Comparison of ENCODE assay signal across 18 cellular contexts in the genomic region with DNA sequence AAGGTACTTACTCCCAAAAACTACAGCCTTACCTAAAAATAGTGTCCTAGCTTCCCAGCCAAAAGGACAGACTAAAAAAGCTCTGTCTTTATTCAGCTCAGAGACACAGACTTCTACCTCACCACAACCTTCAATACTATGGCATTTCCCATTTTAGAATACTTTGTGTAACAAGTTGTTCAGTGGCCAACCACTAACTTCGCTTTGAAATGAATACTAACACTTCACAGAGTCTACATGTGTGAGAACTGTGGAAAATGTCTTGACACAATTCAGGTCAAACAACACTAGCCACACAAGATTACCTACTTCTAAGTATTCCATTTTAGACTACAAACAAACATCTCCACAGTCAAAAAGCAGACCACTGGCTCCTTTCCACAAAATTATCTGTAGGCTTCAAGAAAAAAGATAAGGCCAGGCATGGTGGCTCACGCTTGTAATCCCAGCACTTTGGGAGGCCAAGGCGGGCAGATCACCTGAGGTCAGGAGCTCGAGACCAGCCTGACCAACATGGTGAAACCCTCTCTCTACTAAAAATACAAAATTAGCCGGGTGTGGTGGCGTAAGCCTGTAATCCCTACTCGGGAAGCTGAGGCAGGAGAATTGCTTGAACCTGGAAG. TPM values are rescaled to one million over a fixed set of nuclear protein-coding genes. Genes with fewer than 3 reads are reported as not detected.
DNase-seq lines count a peak whose midpoint lies in the region; ATAC-seq, FAIRE-seq and TF ChIP-seq lines count a peak whose summit lies in the region.
"Had no signal": no experiment of that assay in that cellular context is flagged by ENCODE, and none has a peak within 500 bp of the region (broad histone marks: within the 10 kb centered on the region; RNA-seq: fewer than 3 reads in every experiment).

No MANE protein-coding gene starts in this region.

- intact Hi-C loops in CD4-positive, alpha-beta T cell (cut with DNase I, micrococcal nuclease): no loop called here

- peaks cover 51% of the 10 kb centered on the region for H3K36me3 ChIP-seq in BLaER1

- H3K4me1 ChIP-seq in BLaER1: peaks cover 41% of the 10 kb centered on the region

- no peak for TF ChIP-seq POLR2A in erythroblast (IDR thresholded peaks at IDR 0.05; ENCODE audit: low read length)

- no peak for ATAC-seq in CD4-positive, alpha-beta T cell (ENCODE audit: poor library complexity)
- ATAC-seq in HG03108 (IDR thresholded peaks at IDR 0.05; ENCODE audit: unreplicated experiment): no peak
- ATAC-seq: PC-3 had no signal

- POLR2A ChIA-PET in CD4-positive, alpha-beta T cell (lab: Charles Lee): no interaction called here
- POLR2A ChIA-PET in RWPE1 (lab: Yijun Ruan, JAX; ENCODE audit: low non-redundant PET): no interaction called here

- 0 out of 2 replicates have a peak overlapping the region, but pooled peaks have one; percentile 3 for H3K4me2 ChIP-seq in BLaER1

- peak overlapping the region; percentile 5 for H3K4me3 Mint-ChIP-seq in CD4-positive, alpha-beta T cell

- no peaks in the 10 kb centered on the region for H3K27me3 Mint-ChIP-seq in CD4-positive, alpha-beta T cell

- FAIRE-seq in urothelium cell line (lab: Jason Lieb, UNC): no peak

- no peak overlapping the region for H3K9ac ChIP-seq in BLaER1

- H3K9me3 ChIP-seq in BLaER1: no peaks in the 10 kb centered on the region
- no peaks in the 10 kb centered on the region for H3K9me3 ChIP-seq in CD4-positive, alpha-beta T cell (ENCODE audit: control insufficient read depth, low read length)
- H3K9me3 ChIP-seq: transverse colon had no signal

- peaks cover 71% of the 10 kb centered on the region for H3K36me3 Mint-ChIP-seq in CD4-positive, alpha-beta T cell (ENCODE audit: low read depth)

- no peak for DNase-seq in CD4-positive, alpha-beta T cell
- DNase-seq in RWPE1 (ENCODE audit: low spot score): no peak
- DNase-seq in erythroblast (lab: John Stamatoyannopoulos, UW): peak; percentile 38 to 74
- no peak for DNase-seq in urothelium cell line (ENCODE audit: low spot score)
- DNase-seq in DMS 273 treated with DMSO at 0.1 percent for 48 hours (lab: John Stamatoyannopoulos, UW): no peak
- DNase-seq in hippocampal formation (lab: John Stamatoyannopoulos, UW): no peak
- DNase-seq: AML-193; central memory CD4-positive, alpha-beta T cell; DMS53; effector CD8-positive, alpha-beta T cell; midbrain; NCI-H2029 treated with DMSO at 0.1 percent for 48 hours; NCI-H526; PC-3; transverse colon; WERI-Rb-1 had no signal

- H3K27me3 ChIP-seq in BLaER1: peaks cover 8% of the 10 kb centered on the region; the same call in 1 of the 2 replicates
- H3K27me3 ChIP-seq in CD4-positive, alpha-beta T cell (ENCODE audit: control insufficient read depth, insufficient read depth, low read length): no peaks in the 10 kb centered on the region
- H3K27me3 ChIP-seq: transverse colon had no signal

- H3K4me3 ChIP-seq in BLaER1: no peak overlapping the region
- H3K4me3 ChIP-seq: transverse colon had no signal

- CTCF ChIA-PET in CD4-positive, alpha-beta T cell (lab: Charles Lee): no interaction called here
- CTCF ChIA-PET in RWPE1 (lab: Yijun Ruan, JAX): interaction anchor here (0.6 kb wide), 1 partner anchor 165 kb away, joined by 3 read pairs; no protein-coding TSS in a partner anchor

- H4K20me1 ChIP-seq in BLaER1: peaks cover 67% of the 10 kb centered on the region

- H3K27ac ChIP-seq in BLaER1 (no peak overlapping the region), RWPE1 (peak overlapping the region; percentile 25; the same call in 1 of the 2 replicates)
- H3K27ac ChIP-seq in CD4-positive, alpha-beta T cell (ENCODE audit: low read depth, low read length): no peak overlapping the region
- H3K27ac ChIP-seq: transverse colon, WERI-Rb-1 had no signal

- no peak for TF ChIP-seq CTCF in CD4-positive, alpha-beta T cell (IDR thresholded peaks at IDR 0.05)
- TF ChIP-seq CTCF in RWPE1 (conservative IDR thresholded peaks at IDR 0.05; ENCODE audit: low read depth): no peak

- no peak overlapping the region for H3K27ac Mint-ChIP-seq in CD4-positive, alpha-beta T cell

- no peaks in the 10 kb centered on the region for H3K9me3 Mint-ChIP-seq in CD4-positive, alpha-beta T cell

- H3K4me1 Mint-ChIP-seq in CD4-positive, alpha-beta T cell (ENCODE audit: low read depth): peaks cover 57% of the 10 kb centered on the region

RNA-seq across cellular contexts. Expression of a gene that starts 3.2 kb away (rescaled TPM):
- total RNA-seq in CD4-positive, alpha-beta T cell: 100 to 1,000 TPM in 1 of 2 experiments, 10 to 100 TPM in 1; 94.8 to 107 TPM

Comparison
In these comparisons a context has a peak if more than half of its experiments do, and no peak if none do; other contexts are left out.
1. DNase-seq: peak in erythroblast (2 of 2); none in CD4-positive, alpha-beta T cell (0 of 10), RWPE1 (single experiment), urothelium cell line (single experiment), DMS 273 treated with DMSO at 0.1 percent for 48 hours (single experiment) and hippocampal formation (0 of 2).